ENCODE assay signal across 1 cellular context in the genomic region with DNA sequence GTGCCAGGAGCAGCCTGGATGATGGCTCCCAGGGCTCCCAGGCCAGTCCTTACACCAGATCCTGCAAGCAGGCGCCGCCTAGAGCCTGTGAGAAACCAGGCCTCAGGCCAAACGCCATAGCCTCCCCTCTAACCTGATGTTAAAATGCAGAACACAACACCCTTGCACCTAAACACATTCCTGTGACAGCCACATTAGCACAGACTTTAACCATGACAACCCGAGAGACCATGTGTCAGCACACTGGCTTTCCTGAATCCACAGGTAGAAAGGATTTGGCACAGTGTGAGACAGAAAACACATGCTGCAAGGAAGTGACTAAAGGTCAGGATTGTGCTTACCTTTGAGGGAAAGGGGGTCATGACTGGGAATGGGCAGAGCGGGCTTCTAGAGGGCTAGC.
TF ChIP-seq lines count a peak whose summit lies in the region.

No MANE protein-coding gene starts in this region.

TF ChIP-seq in HepG2, 621 proteins besides CTCF, POLR2A, EP300 and RAD21 (continued from another document and continues in another):
- TF ChIP-seq, protein P1, sequence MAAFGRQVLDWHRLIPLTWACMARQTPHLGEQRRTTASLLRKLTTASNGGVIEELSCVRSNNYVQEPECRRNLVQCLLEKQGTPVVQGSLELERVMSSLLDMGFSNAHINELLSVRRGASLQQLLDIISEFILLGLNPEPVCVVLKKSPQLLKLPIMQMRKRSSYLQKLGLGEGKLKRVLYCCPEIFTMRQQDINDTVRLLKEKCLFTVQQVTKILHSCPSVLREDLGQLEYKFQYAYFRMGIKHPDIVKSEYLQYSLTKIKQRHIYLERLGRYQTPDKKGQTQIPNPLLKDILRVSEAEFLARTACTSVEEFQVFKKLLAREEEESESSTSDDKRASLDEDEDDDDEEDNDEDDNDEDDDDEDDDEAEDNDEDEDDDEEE (CRISPR knock-in tag; IDR thresholded peaks at IDR 0.05) = no peak
- no peak for TF ChIP-seq ZNF335 (CRISPR knock-in tag; IDR thresholded peaks at IDR 0.05)
- TF ChIP-seq SUZ12 (IDR thresholded peaks at IDR 0.05; ENCODE audit: low read depth, low read length) = no peak
- TF ChIP-seq ADNP (CRISPR knock-in tag; IDR thresholded peaks at IDR 0.05) = no peak
- no peak for TF ChIP-seq ZNF354B (CRISPR knock-in tag; IDR thresholded peaks at IDR 0.05)
- TF ChIP-seq ATRX (CRISPR knock-in tag; IDR thresholded peaks at IDR 0.05; ENCODE audit: borderline replicate concordance) = no peak
- TF ChIP-seq, protein P2, sequence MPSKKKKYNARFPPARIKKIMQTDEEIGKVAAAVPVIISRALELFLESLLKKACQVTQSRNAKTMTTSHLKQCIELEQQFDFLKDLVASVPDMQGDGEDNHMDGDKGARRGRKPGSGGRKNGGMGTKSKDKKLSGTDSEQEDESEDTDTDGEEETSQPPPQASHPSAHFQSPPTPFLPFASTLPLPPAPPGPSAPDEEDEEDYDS (CRISPR knock-in tag; IDR thresholded peaks at IDR 0.05) = 0 out of 2 replicates have a peak, but pooled peaks have one; percentile 21
- TF ChIP-seq, protein P3, sequence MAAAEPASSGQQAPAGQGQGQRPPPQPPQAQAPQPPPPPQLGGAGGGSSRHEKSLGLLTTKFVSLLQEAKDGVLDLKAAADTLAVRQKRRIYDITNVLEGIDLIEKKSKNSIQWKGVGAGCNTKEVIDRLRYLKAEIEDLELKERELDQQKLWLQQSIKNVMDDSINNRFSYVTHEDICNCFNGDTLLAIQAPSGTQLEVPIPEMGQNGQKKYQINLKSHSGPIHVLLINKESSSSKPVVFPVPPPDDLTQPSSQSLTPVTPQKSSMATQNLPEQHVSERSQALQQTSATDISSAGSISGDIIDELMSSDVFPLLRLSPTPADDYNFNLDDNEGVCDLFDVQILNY (CRISPR knock-in tag; conservative IDR thresholded peaks at IDR 0.05) = no peak
- peak; percentile 82; the same call in 1 of the 2 replicates for TF ChIP-seq ZNF292 (CRISPR knock-in tag; IDR thresholded peaks at IDR 0.05; ENCODE audit: borderline replicate concordance, low read depth)
- TF ChIP-seq ZNF644 (CRISPR knock-in tag; IDR thresholded peaks at IDR 0.05; ENCODE audit: low read depth) = 0 out of 2 replicates have a peak, but pooled peaks have one; percentile 25
- TF ChIP-seq ZSCAN12 (CRISPR knock-in tag; IDR thresholded peaks at IDR 0.05) = no peak
- TF ChIP-seq, protein P4, sequence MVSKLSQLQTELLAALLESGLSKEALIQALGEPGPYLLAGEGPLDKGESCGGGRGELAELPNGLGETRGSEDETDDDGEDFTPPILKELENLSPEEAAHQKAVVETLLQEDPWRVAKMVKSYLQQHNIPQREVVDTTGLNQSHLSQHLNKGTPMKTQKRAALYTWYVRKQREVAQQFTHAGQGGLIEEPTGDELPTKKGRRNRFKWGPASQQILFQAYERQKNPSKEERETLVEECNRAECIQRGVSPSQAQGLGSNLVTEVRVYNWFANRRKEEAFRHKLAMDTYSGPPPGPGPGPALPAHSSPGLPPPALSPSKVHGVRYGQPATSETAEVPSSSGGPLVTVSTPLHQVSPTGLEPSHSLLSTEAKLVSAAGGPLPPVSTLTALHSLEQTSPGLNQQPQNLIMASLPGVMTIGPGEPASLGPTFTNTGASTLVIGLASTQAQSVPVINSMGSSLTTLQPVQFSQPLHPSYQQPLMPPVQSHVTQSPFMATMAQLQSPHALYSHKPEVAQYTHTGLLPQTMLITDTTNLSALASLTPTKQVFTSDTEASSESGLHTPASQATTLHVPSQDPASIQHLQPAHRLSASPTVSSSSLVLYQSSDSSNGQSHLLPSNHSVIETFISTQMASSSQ (IDR thresholded peaks at IDR 0.05; ENCODE audit: low read depth) = no peak
- TF ChIP-seq, protein P4 (CRISPR knock-in tag; IDR thresholded peaks at IDR 0.05; ENCODE audit: borderline replicate concordance) = no peak
- TF ChIP-seq GABPB1 (CRISPR knock-in tag; IDR thresholded peaks at IDR 0.05) = 0 out of 2 replicates have a peak, but pooled peaks have one; percentile 22
- TF ChIP-seq AFF4 (CRISPR knock-in tag; IDR thresholded peaks at IDR 0.05) = no peak
- TF ChIP-seq ZNF75D (CRISPR knock-in tag; IDR thresholded peaks at IDR 0.05; ENCODE audit: borderline replicate concordance) = no peak
- no peak for TF ChIP-seq SIN3A (IDR thresholded peaks at IDR 0.05; ENCODE audit: borderline replicate concordance, low read depth, low read length)
- no peak for TF ChIP-seq ZNF232 (CRISPR knock-in tag; IDR thresholded peaks at IDR 0.05; ENCODE audit: borderline replicate concordance)
- TF ChIP-seq ZNF367 (CRISPR knock-in tag; IDR thresholded peaks at IDR 0.05; ENCODE audit: borderline replicate concordance) = no peak
- TF ChIP-seq FOXM1 (CRISPR knock-in tag; IDR thresholded peaks at IDR 0.05) = no peak
- peak; percentile 80; the same call in 1 of the 3 replicates for TF ChIP-seq MXI1 (IDR thresholded peaks at IDR 0.05; ENCODE audit: borderline replicate concordance, low read depth, low read length)
- TF ChIP-seq IRF2 (CRISPR knock-in tag; IDR thresholded peaks at IDR 0.05) = peak; percentile 41; the same call in 1 of the 2 replicates
- TF ChIP-seq ZNF720 (CRISPR knock-in tag; IDR thresholded peaks at IDR 0.05) = no peak
- TF ChIP-seq NFATC3 (CRISPR knock-in tag; IDR thresholded peaks at IDR 0.05) = no peak
- no peak for TF ChIP-seq ZC3H13 (CRISPR knock-in tag; IDR thresholded peaks at IDR 0.05)
- no peak for TF ChIP-seq JUNB (CRISPR knock-in tag; IDR thresholded peaks at IDR 0.05; ENCODE audit: borderline replicate concordance)
- TF ChIP-seq NR2C2 (CRISPR knock-in tag; IDR thresholded peaks at IDR 0.05; ENCODE audit: borderline replicate concordance) = peak; percentile 33; the same call in 1 of the 2 replicates
- TF ChIP-seq TFDP1 (CRISPR knock-in tag; IDR thresholded peaks at IDR 0.05; ENCODE audit: borderline replicate concordance) = no peak
- TF ChIP-seq ZSCAN20 (CRISPR knock-in tag; IDR thresholded peaks at IDR 0.05; ENCODE audit: borderline replicate concordance) = no peak
- TF ChIP-seq ZNF790 (CRISPR knock-in tag; IDR thresholded peaks at IDR 0.05; ENCODE audit: borderline replicate concordance) = no peak
- TF ChIP-seq, protein P5, sequence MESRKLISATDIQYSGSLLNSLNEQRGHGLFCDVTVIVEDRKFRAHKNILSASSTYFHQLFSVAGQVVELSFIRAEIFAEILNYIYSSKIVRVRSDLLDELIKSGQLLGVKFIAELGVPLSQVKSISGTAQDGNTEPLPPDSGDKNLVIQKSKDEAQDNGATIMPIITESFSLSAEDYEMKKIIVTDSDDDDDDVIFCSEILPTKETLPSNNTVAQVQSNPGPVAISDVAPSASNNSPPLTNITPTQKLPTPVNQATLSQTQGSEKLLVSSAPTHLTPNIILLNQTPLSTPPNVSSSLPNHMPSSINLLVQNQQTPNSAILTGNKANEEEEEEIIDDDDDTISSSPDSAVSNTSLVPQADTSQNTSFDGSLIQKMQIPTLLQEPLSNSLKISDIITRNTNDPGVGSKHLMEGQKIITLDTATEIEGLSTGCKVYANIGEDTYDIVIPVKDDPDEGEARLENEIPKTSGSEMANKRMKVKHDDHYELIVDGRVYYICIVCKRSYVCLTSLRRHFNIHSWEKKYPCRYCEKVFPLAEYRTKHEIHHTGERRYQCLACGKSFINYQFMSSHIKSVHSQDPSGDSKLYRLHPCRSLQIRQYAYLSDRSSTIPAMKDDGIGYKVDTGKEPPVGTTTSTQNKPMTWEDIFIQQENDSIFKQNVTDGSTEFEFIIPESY (CRISPR knock-in tag; IDR thresholded peaks at IDR 0.05) = no peak
- TF ChIP-seq EZH2 (conservative IDR thresholded peaks at IDR 0.05; ENCODE audit: low read depth, low read length) = no peak
- no peak for TF ChIP-seq ZSCAN29 (CRISPR knock-in tag; conservative IDR thresholded peaks at IDR 0.05)
- TF ChIP-seq CHD2 (IDR thresholded peaks at IDR 0.05; ENCODE audit: low read depth, low read length) = no peak
- TF ChIP-seq, protein P6, sequence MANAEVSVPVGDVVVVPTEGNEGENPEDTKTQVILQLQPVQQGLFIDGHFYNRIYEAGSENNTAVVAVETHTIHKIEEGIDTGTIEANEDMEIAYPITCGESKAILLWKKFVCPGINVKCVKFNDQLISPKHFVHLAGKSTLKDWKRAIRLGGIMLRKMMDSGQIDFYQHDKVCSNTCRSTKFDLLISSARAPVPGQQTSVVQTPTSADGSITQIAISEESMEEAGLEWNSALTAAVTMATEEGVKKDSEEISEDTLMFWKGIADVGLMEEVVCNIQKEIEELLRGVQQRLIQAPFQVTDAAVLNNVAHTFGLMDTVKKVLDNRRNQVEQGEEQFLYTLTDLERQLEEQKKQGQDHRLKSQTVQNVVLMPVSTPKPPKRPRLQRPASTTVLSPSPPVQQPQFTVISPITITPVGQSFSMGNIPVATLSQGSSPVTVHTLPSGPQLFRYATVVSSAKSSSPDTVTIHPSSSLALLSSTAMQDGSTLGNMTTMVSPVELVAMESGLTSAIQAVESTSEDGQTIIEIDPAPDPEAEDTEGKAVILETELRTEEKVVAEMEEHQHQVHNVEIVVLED (CRISPR knock-in tag; IDR thresholded peaks at IDR 0.05; ENCODE audit: borderline replicate concordance) = no peak
- no peak for TF ChIP-seq MAFK (conservative IDR thresholded peaks at IDR 0.05 in 1 of 2, IDR thresholded peaks at IDR 0.05 in 1 of 2; ENCODE audit: low read length in 2 of 2)
- TF ChIP-seq TEF (CRISPR knock-in tag; IDR thresholded peaks at IDR 0.05) = no peak
- no peak for TF ChIP-seq NFE2L2 (IDR thresholded peaks at IDR 0.05; ENCODE audit: low read length)
- no peak; the same call in 1 of the 2 replicates for TF ChIP-seq FOXO1 (CRISPR knock-in tag; IDR thresholded peaks at IDR 0.05)
- no peak for TF ChIP-seq ZNF274 (CRISPR knock-in tag; IDR thresholded peaks at IDR 0.05)
- TF ChIP-seq, protein P7, sequence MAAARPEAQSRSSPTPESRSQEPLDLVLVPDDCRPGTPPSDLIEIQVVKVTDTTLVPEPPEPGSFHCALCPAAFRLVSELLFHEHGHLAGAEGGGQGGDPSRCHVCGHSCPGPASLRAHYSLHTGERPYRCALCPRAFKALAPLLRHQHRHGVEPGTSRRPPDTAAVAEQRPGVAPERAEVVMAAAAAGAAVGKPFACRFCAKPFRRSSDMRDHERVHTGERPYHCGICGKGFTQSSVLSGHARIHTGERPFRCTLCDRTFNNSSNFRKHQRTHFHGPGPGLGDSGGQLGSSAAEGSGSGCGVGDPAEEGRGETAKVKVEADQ (CRISPR knock-in tag; IDR thresholded peaks at IDR 0.05; ENCODE audit: borderline replicate concordance) = no peak
- TF ChIP-seq ZNF383 (CRISPR knock-in tag; IDR thresholded peaks at IDR 0.05; ENCODE audit: borderline replicate concordance) = no peak
- TF ChIP-seq KLF13 (CRISPR knock-in tag; IDR thresholded peaks at IDR 0.05) = no peak
- TF ChIP-seq, protein P8, sequence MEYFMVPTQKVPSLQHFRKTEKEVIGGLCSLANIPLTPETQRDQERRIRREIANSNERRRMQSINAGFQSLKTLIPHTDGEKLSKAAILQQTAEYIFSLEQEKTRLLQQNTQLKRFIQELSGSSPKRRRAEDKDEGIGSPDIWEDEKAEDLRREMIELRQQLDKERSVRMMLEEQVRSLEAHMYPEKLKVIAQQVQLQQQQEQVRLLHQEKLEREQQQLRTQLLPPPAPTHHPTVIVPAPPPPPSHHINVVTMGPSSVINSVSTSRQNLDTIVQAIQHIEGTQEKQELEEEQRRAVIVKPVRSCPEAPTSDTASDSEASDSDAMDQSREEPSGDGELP (IDR thresholded peaks at IDR 0.05; ENCODE audit: borderline replicate concordance, low read depth) = no peak
